16 cellular contexts compared by ENCODE assay signal in the genomic region with DNA sequence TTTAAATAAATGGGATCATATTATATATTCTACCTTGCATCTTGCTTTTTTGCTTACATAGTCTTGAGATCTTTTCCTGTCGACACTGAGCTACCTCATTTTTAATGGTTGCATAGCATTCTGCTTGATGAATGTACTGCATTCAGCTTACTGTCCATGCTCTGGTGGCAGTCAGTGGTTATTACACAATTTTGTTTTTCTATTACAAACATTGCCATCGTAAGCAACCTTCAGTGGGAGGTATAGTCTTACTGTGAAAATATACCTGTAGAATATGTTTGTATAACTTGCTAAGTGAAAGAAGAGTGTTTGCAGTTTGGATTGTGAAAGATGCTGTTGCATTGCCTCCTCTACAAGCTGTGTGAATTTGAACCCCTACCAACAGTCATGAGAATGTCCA. TPM values are rescaled to one million over a fixed set of nuclear protein-coding genes. Genes with fewer than 3 reads are reported as not detected.
DNase-seq lines count a peak whose midpoint lies in the region; ATAC-seq and TF ChIP-seq lines count a peak whose summit lies in the region.
"Had no signal": no experiment of that assay in that cellular context is flagged by ENCODE, and none has a peak within 500 bp of the region (broad histone marks: within the 10 kb centered on the region; RNA-seq: fewer than 3 reads in every experiment).

No MANE protein-coding gene starts in this region.

- H3K27ac Mint-ChIP-seq in stimulated activated naive CD8-positive, alpha-beta T cell treated with anti-CD3 and anti-CD28 coated beads, Interleukin-15, amount 100 ng/mL, for 72 hours, result no peak overlapping the region
- no peak overlapping the region for H3K27ac Mint-ChIP-seq in endodermal cell

- no peaks in the 10 kb centered on the region for H3K9me2 ChIP-seq in PC-3 (replicated peaks; ENCODE audit: low read length)

- WGBS in endodermal cell (ENCODE audit: insufficient coverage in 1 of 2, insufficient read length in 1 of 2), 2 experiments, result 100% methylated on average over 1 to 2 of the region's 2 CpGs
- WGBS in ovary, 3 donors, result 93 to 98% (median 96%) methylated on average over 2 of the region's 2 CpGs

- H3K4me3 Mint-ChIP-seq in stimulated activated naive CD8-positive, alpha-beta T cell treated with anti-CD3 and anti-CD28 coated beads, Interleukin-15, amount 100 ng/mL, for 72 hours, result no peak overlapping the region
- no peak overlapping the region for H3K4me3 Mint-ChIP-seq in endodermal cell
- H3K4me3 Mint-ChIP-seq: IgD-negative memory B cell, naive B cell had no signal

- H3K4me2 ChIP-seq in PC-3 (ENCODE audit: low read length), result no peak overlapping the region

- H3K27me3 Mint-ChIP-seq in stimulated activated naive CD8-positive, alpha-beta T cell treated with anti-CD3 and anti-CD28 coated beads, Interleukin-15, amount 100 ng/mL, for 72 hours, result no peaks in the 10 kb centered on the region
- no peaks in the 10 kb centered on the region for H3K27me3 Mint-ChIP-seq in endodermal cell (ENCODE audit: insufficient read depth)
- H3K27me3 Mint-ChIP-seq: IgD-negative memory B cell, naive B cell had no signal

- in situ Hi-C loops in GM13976 (cut with MboI; ENCODE audit: low sequenced_read_pairs, unreplicated experiment), result no loop called here

- H3K9me3 ChIP-seq in PC-3 (ENCODE audit: low read length) (no peaks in the 10 kb centered on the region), endodermal cell (ENCODE audit: control insufficient read depth, low read length) (peaks cover 12% of the 10 kb centered on the region), upper lobe of right lung (no peaks in the 10 kb centered on the region), ovary (no peaks in the 10 kb centered on the region)
- H3K9me3 ChIP-seq: heart left ventricle, stomach had no signal

- POLR2A ChIA-PET in PC-3 (lab: Charles Lee; ENCODE audit: unreplicated experiment), result no interaction called here

- H3K4me1 ChIP-seq in PC-3 (ENCODE audit: insufficient read depth, low read length), result peaks cover 9% of the 10 kb centered on the region; the same call in 1 of the 2 replicates
- no peaks in the 10 kb centered on the region for H3K4me1 ChIP-seq in endodermal cell (ENCODE audit: control insufficient read depth, insufficient read depth, low read length)
- H3K4me1 ChIP-seq in upper lobe of right lung, result no peaks in the 10 kb centered on the region
- H3K4me1 ChIP-seq in ovary (ENCODE audit: insufficient read depth), result no peaks in the 10 kb centered on the region
- H3K4me1 ChIP-seq: heart left ventricle, stomach had no signal

- H2AFZ ChIP-seq in PC-3 (ENCODE audit: low read length), result no peak overlapping the region

- no peak overlapping the region for H3K9ac ChIP-seq in PC-3 (ENCODE audit: low read length)
- H3K9ac ChIP-seq in endodermal cell (ENCODE audit: extremely low read depth, low read length, poor library complexity, severe bottlenecking), result no peak overlapping the region

- H3K36me3 ChIP-seq in PC-3 (ENCODE audit: low read depth, low read length) (peaks cover 61% of the 10 kb centered on the region), endodermal cell (ENCODE audit: control insufficient read depth, insufficient read depth, low read length) (peaks cover 67% of the 10 kb centered on the region), upper lobe of right lung (peaks cover 61% of the 10 kb centered on the region), ovary (no peaks in the 10 kb centered on the region)

- H3K27ac ChIP-seq in PC-3 (ENCODE audit: low read length) (no peak overlapping the region), endodermal cell (ENCODE audit: low read depth, low read length) (no peak overlapping the region), upper lobe of right lung (no peak overlapping the region), ovary (no peak overlapping the region)
- H3K27ac ChIP-seq: heart left ventricle, SK-N-MC, stomach had no signal

- H3K79me2 ChIP-seq in PC-3 (ENCODE audit: low read length), result no peaks in the 10 kb centered on the region

- H3F3A ChIP-seq in PC-3 (ENCODE audit: low read length, unreplicated experiment), result no peaks in the 10 kb centered on the region

- H3K27me3 ChIP-seq in PC-3 (ENCODE audit: low read length) (no peaks in the 10 kb centered on the region), endodermal cell (ENCODE audit: control insufficient read depth, insufficient read depth, low read length, poor library complexity, severe bottlenecking) (no peaks in the 10 kb centered on the region), upper lobe of right lung (no peaks in the 10 kb centered on the region), ovary (no peaks in the 10 kb centered on the region)
- H3K27me3 ChIP-seq: heart left ventricle, stomach had no signal

- no peak overlapping the region for H3K4me3 ChIP-seq in PC-3 (ENCODE audit: low read length)
- H3K4me3 ChIP-seq in endodermal cell (ENCODE audit: low read length), result no peak overlapping the region
- H3K4me3 ChIP-seq in upper lobe of right lung, result no peak overlapping the region
- no peak overlapping the region for H3K4me3 ChIP-seq in ovary
- H3K4me3 ChIP-seq: heart left ventricle, SK-N-MC, stomach had no signal

- ATAC-seq in stimulated activated naive CD8-positive, alpha-beta T cell treated with anti-CD3 and anti-CD28 coated beads, Interleukin-15, amount 100 ng/mL, for 72 hours, result peak; percentile 52
- no peak for ATAC-seq in stimulated activated naive CD8-positive, alpha-beta T cell treated with anti-CD3 and anti-CD28 coated beads, Interleukin-15, Interleukin-2, amounts not matched to agents 100 U/mL and 50 U/mL, for 24 hours
- ATAC-seq in PC-3 (0 out of 2 replicates have a peak, but pooled peaks have one; percentile 37), upper lobe of right lung (no peak)
- ATAC-seq: heart left ventricle, left colon had no signal

- TF ChIP-seq EP300 in ovary (IDR thresholded peaks at IDR 0.05), result no peak

- H3K9me3 Mint-ChIP-seq in stimulated activated naive CD8-positive, alpha-beta T cell treated with anti-CD3 and anti-CD28 coated beads, Interleukin-15, amount 100 ng/mL, for 72 hours, result no peaks in the 10 kb centered on the region
- peaks cover 10% of the 10 kb centered on the region for H3K9me3 Mint-ChIP-seq in endodermal cell

- peaks cover 66% of the 10 kb centered on the region for H3K36me3 Mint-ChIP-seq in endodermal cell (ENCODE audit: low read depth)

- no TSS peak for BruUV-seq in PC-3 (replicated peaks; lab: Mats Ljungman, UMichigan)

- intact Hi-C loops in PC-3 (cut with micrococcal nuclease), result no loop called here
- intact Hi-C loops in upper lobe of right lung (cut with DNase I), result no loop called here
- intact Hi-C loops in ovary (cut with DNase I), result no loop called here

- CTCF ChIA-PET in PC-3 (lab: Charles Lee), result no interaction called here

- H3K4me1 Mint-ChIP-seq in stimulated activated naive CD8-positive, alpha-beta T cell treated with anti-CD3 and anti-CD28 coated beads, Interleukin-15, amount 100 ng/mL, for 72 hours, result no peaks in the 10 kb centered on the region
- H3K4me1 Mint-ChIP-seq in endodermal cell, result peaks cover 21% of the 10 kb centered on the region
- H3K4me1 Mint-ChIP-seq: naive B cell had no signal

- TF ChIP-seq CTCF in PC-3 (conservative IDR thresholded peaks at IDR 0.05; ENCODE audit: low read depth, low read length), result peak; percentile 50
- peak; percentile 61 for TF ChIP-seq CTCF in endodermal cell (conservative IDR thresholded peaks at IDR 0.05)
- TF ChIP-seq CTCF in upper lobe of right lung (IDR thresholded peaks at IDR 0.05), result peak; percentile 17
- TF ChIP-seq CTCF in GM13976 (IDR thresholded peaks at IDR 0.05; ENCODE audit: borderline replicate concordance, control extremely low read depth, extremely low read depth, insufficient read depth, missing control alignments), result no peak
- TF ChIP-seq CTCF in ovary (IDR thresholded peaks at IDR 0.05), result no peak

- no peak for DNase-seq in stimulated activated naive CD8-positive, alpha-beta T cell treated with anti-CD3 and anti-CD28 coated beads, Interleukin-15, amount 100 ng/mL, for 72 hours
- DNase-seq in stimulated activated naive CD8-positive, alpha-beta T cell treated with anti-CD3 and anti-CD28 coated beads, Interleukin-15, Interleukin-2, amounts not matched to agents 100 U/mL and 50 U/mL, for 24 hours, result no peak
- DNase-seq in PC-3 (peak; percentile 18), endodermal cell (no peak), upper lobe of right lung (no peak), T1000 (lab: John Stamatoyannopoulos, UW) (no peak), GM13976 (ENCODE audit: low spot score) (no peak), ovary (no peak)
- DNase-seq: effector memory CD4-positive, alpha-beta T cell; heart left ventricle; left colon; naive B cell; stomach had no signal

- H4K20me1 ChIP-seq in PC-3 (ENCODE audit: low read length), result no peaks in the 10 kb centered on the region

- TF ChIP-seq POLR2A in ovary (IDR thresholded peaks at IDR 0.05), result no peak

RNA-seq across cellular contexts. Expression of a gene that starts 43.4 kb away (rescaled TPM):
- total RNA-seq in PC-3 (2014; rRNA removed) (38.3 and 42.0 TPM in 2 replicates), endodermal cell (10 to 100 TPM; 81.0 to 81.6 TPM), upper lobe of right lung (80.0 TPM), ovary (100 to 1,000 TPM in 1 of 7 donors, 10 to 100 TPM in 6; 56.8 to 101 (median 87.5) TPM)
- polyA plus RNA-seq in endodermal cell (2013, experiment 1 of 2), result 96.1 TPM
- polyA plus RNA-seq in endodermal cell (2013, experiment 2 of 2), result 91.2 TPM
- polyA plus RNA-seq in ovary, result 10 to 100 TPM; 46.6 to 82.0 TPM

RNA-seq across cellular contexts. Expression of a gene that starts 52.0 kb away (rescaled TPM):
- total RNA-seq in PC-3 (2014; rRNA removed), result not detected in 2 replicates
- under 1 TPM; 0.11 TPM for total RNA-seq in endodermal cell
- polyA plus RNA-seq in endodermal cell (2013, experiment 1 of 2), result not detected
- not detected for polyA plus RNA-seq in endodermal cell (2013, experiment 2 of 2)
- not detected for total RNA-seq in upper lobe of right lung
- total RNA-seq in ovary, result under 1 TPM in 1 of 7 donors, not detected in 6; 0.12 TPM
- polyA plus RNA-seq in ovary, result not detected
- total RNA-seq: renal cortical epithelial cell had no signal
- polyA plus RNA-seq: heart left ventricle, IgD-negative memory B cell, stomach had no signal

Comparison
In these comparisons a context has a peak if more than half of its experiments do, and no peak if none do; other contexts are left out.
1. ATAC-seq: peak in stimulated activated naive CD8-positive, alpha-beta T cell treated with anti-CD3 and anti-CD28 coated beads, Interleukin-15, amount 100 ng/mL, for 72 hours (single experiment) and PC-3 (single experiment); none in stimulated activated naive CD8-positive, alpha-beta T cell treated with anti-CD3 and anti-CD28 coated beads, Interleukin-15, Interleukin-2, amounts not matched to agents 100 U/mL and 50 U/mL, for 24 hours (single experiment) and upper lobe of right lung (single experiment).
2. CTCF ChIP-seq: peak in PC-3 (single experiment), endodermal cell (single experiment) and upper lobe of right lung (single experiment); none in GM13976 (single experiment) and ovary (0 of 3).